8 cellular contexts compared by ENCODE assay signal in genomic region chr6:42450314-42451145, GRCh38. TPM values are rescaled to one million over a fixed set of nuclear protein-coding genes. Genes with fewer than 3 reads are reported as not detected.
DNase-seq lines count a peak whose midpoint lies in the region; ATAC-seq and TF ChIP-seq lines count a peak whose summit lies in the region.

No MANE protein-coding gene starts in this region.

- peaks cover 16% of the 10 kb centered on the region for H3K4me1 ChIP-seq in RWPE2 (ENCODE audit: insufficient read depth, poor library complexity, severe bottlenecking)
- peaks cover 8 to 21% of the 10 kb centered on the region in 2 donors for H3K4me1 ChIP-seq in muscle layer of duodenum (ENCODE audit: control insufficient read depth in 1 of 2, insufficient read depth in 2 of 2, low read length in 2 of 2)
- peaks cover 56% of the 10 kb centered on the region for H3K4me1 ChIP-seq in vagina

- ATAC-seq in RWPE2 (ENCODE audit: low read depth), result peak; percentile 13; the same call in 2 of the 3 replicates

- no peak for TF ChIP-seq POLR2A in vagina (IDR thresholded peaks at IDR 0.05)

- H3K36me3 ChIP-seq in RWPE2 (ENCODE audit: low read depth), result peaks cover 26% of the 10 kb centered on the region
- no peaks in the 10 kb centered on the region for H3K36me3 ChIP-seq in muscle layer of duodenum (ENCODE audit: control insufficient read depth in 1 of 2, insufficient read depth in 2 of 2, low read length in 2 of 2)
- H3K36me3 ChIP-seq in vagina, result no peaks in the 10 kb centered on the region

- DNase-seq in activated gamma-delta T cell treated with Interleukin-2 at 50 U/mL for 16 hours (peak; percentile 26), activated gamma-delta T cell (lab: John Stamatoyannopoulos, UW) (no peak), RWPE2 (ENCODE audit: low spot score) (no peak), coronary artery (ENCODE audit: low spot score) (no peak), vagina (ENCODE audit: extremely low spot score in 2 of 2) (no peak), DMS153 (lab: John Stamatoyannopoulos, UW) (no peak), A172 (ENCODE audit: low spot score) (no peak)

- H3K9me3 ChIP-seq in RWPE2 (ENCODE audit: severe bottlenecking) (no peaks in the 10 kb centered on the region), muscle layer of duodenum (ENCODE audit: control insufficient read depth in 1 of 2, low read length in 2 of 2) (no peaks in the 10 kb centered on the region), vagina (no peaks in the 10 kb centered on the region)

- H3K27ac ChIP-seq in RWPE2 (ENCODE audit: poor library complexity, severe bottlenecking) (peak overlapping the region; percentile 80), coronary artery (peak overlapping the region in 1 of 2 donors; percentile 92), muscle layer of duodenum (ENCODE audit: low read length) (peak overlapping the region; percentile 85), vagina (peak overlapping the region; percentile 92)

- TF ChIP-seq CTCF in RWPE2 (IDR thresholded peaks at IDR 0.05; ENCODE audit: poor library complexity, severe bottlenecking) (no peak), coronary artery (IDR thresholded peaks at IDR 0.05) (no peak), vagina (IDR thresholded peaks at IDR 0.05) (no peak)

- intact Hi-C loops in vagina (cut with DNase I), result loop anchor here (5.0 to 10.0 kb wide), 2 partner anchors 186 to 233 kb away; partner anchors contain the start of gene MRPS10

- H3K27me3 ChIP-seq in RWPE2 (ENCODE audit: insufficient read depth, poor library complexity, severe bottlenecking) (no peaks in the 10 kb centered on the region), muscle layer of duodenum (ENCODE audit: low read depth, low read length) (no peaks in the 10 kb centered on the region), vagina (no peaks in the 10 kb centered on the region)

- peak overlapping the region; percentile 54 for H3K4me3 ChIP-seq in RWPE2 (ENCODE audit: severe bottlenecking)
- H3K4me3 ChIP-seq in coronary artery, result peak overlapping the region; percentile 82
- peak overlapping the region; percentile 89 to 97 for H3K4me3 ChIP-seq in muscle layer of duodenum (ENCODE audit: low read depth in 1 of 2, low read length in 2 of 2)
- peak overlapping the region; percentile 61 to 88 for H3K4me3 ChIP-seq in vagina

RNA-seq across cellular contexts. Expression of gene TRERF1, which starts 1.2 kb away (rescaled TPM):
- 20.6 TPM for total RNA-seq in vagina
- 3.4 and 3.5 TPM in 2 replicates for total RNA-seq in A172 (2014; rRNA removed; shearing (Covaris generic))
